In the genomic region with DNA sequence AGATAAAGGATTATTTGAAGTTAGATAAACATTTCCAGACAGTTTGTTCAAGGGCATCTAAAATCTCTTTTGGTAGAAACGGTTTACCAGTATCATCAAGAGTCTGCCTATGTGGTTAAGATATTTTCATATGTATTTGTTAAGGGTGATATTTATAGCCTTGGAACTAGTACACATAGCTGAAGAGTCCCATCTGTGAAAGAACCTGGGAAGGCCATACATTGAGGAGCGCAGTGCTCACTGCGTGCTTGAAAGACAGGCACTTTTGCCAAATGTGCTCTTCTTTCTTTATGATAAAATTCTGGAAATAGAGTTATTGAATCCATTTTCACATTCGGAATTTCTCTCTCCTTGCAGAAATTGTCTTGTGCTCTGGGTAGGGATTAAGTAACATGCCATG, we compare ENCODE assay signal across 11 cellular contexts. TPM values are rescaled to one million over a fixed set of nuclear protein-coding genes. Genes with fewer than 3 reads are reported as not detected.
DNase-seq lines count a peak whose midpoint lies in the region; ATAC-seq and TF ChIP-seq lines count a peak whose summit lies in the region.
"Had no signal": no experiment of that assay in that cellular context is flagged by ENCODE, and none has a peak within 500 bp of the region (broad histone marks: within the 10 kb centered on the region; RNA-seq: fewer than 3 reads in every experiment).

No MANE protein-coding gene starts in this region.

- peaks cover 13% of the 10 kb centered on the region for H3K36me3 Mint-ChIP-seq in activated naive CD4-positive, alpha-beta T cell treated with anti-CD3 and anti-CD28 coated beads, Interleukin-2, amount 10 ng/mL, durations not matched to agents 7 days and 5 days
- H3K36me3 Mint-ChIP-seq in activated B cell treated with CpG ODN at 0.5 μM for 24 hours (ENCODE audit: low read depth) (peaks cover 2% of the 10 kb centered on the region), endothelial cell (ENCODE audit: low read depth, unreplicated experiment) (no peaks in the 10 kb centered on the region)

- peaks cover 53% of the 10 kb centered on the region for H3K4me1 Mint-ChIP-seq in activated naive CD4-positive, alpha-beta T cell treated with anti-CD3 and anti-CD28 coated beads, Interleukin-2, amount 10 ng/mL, durations not matched to agents 7 days and 5 days
- H3K4me1 Mint-ChIP-seq in activated B cell treated with CpG ODN at 0.5 μM for 24 hours (peaks cover 63% of the 10 kb centered on the region), endothelial cell (ENCODE audit: unreplicated experiment) (no peaks in the 10 kb centered on the region)

- POLR2A ChIA-PET in activated B cell treated with CpG ODN at 0.5 μM for 24 hours (lab: Charles Lee), result interaction anchor here (0.6 to 5.8 kb wide), 4 partner anchors 12 to 176 kb away, joined by 3 to 34 read pairs (median 11); partner anchors contain the start of gene METTL9

- peak overlapping the region; percentile 95 for H3K27ac Mint-ChIP-seq in activated naive CD4-positive, alpha-beta T cell treated with anti-CD3 and anti-CD28 coated beads, Interleukin-2, amount 10 ng/mL, durations not matched to agents 7 days and 5 days
- H3K27ac Mint-ChIP-seq in activated B cell treated with CpG ODN at 0.5 μM for 24 hours, result peak overlapping the region; percentile 89
- no peak overlapping the region for H3K27ac Mint-ChIP-seq in endothelial cell (ENCODE audit: unreplicated experiment)

- no peak for DNase-seq in activated naive CD4-positive, alpha-beta T cell treated with anti-CD3 and anti-CD28 coated beads, Interleukin-2, amount 10 ng/mL, durations not matched to agents 7 days and 5 days
- DNase-seq in activated naive CD4-positive, alpha-beta T cell treated with Interleukin-2 at 50 U/mL for 16 hours, result no peak
- no peak for DNase-seq in activated B cell treated with CpG ODN at 0.5 μM for 24 hours
- DNase-seq in tibial nerve (ENCODE audit: low spot score in 2 of 2), result no peak
- DNase-seq in LoVo (ENCODE audit: low spot score), result no peak
- no peak for DNase-seq in endothelial cell (ENCODE audit: low spot score)
- DNase-seq: NCI-H146; PC-3; stimulated activated CD4-positive, alpha-beta T cell treated with anti-CD3 and anti-CD28 coated beads, Interleukin-1b, Interleukin-23, amount 100 ng/mL, for 48 hours had no signal

- no peaks in the 10 kb centered on the region for H3K27me3 Mint-ChIP-seq in activated naive CD4-positive, alpha-beta T cell treated with anti-CD3 and anti-CD28 coated beads, Interleukin-2, amount 10 ng/mL, durations not matched to agents 7 days and 5 days
- H3K27me3 Mint-ChIP-seq in activated B cell treated with CpG ODN at 0.5 μM for 24 hours (no peaks in the 10 kb centered on the region), endothelial cell (ENCODE audit: unreplicated experiment) (peaks cover 2% of the 10 kb centered on the region)

- CTCF ChIA-PET in activated naive CD4-positive, alpha-beta T cell treated with anti-CD3 and anti-CD28 coated beads, Interleukin-2, amount 10 ng/mL, durations not matched to agents 7 days and 5 days (lab: Charles Lee), result interaction anchor here (0.7 to 10.8 kb wide), 5 partner anchors 13 to 63 kb away, joined by 3 to 107 read pairs (median 10); no protein-coding TSS in a partner anchor
- CTCF ChIA-PET in activated B cell treated with CpG ODN at 0.5 μM for 24 hours (lab: Charles Lee), result interaction anchor here (1.1 to 12.5 kb wide), 4 partner anchors 11 to 65 kb away, joined by 3 to 98 read pairs (median 4); no protein-coding TSS in a partner anchor

- no peaks in the 10 kb centered on the region for H3K9me3 ChIP-seq in tibial nerve

- H3K36me3 ChIP-seq in tibial nerve, result no peaks in the 10 kb centered on the region

- no peak for ATAC-seq in activated B cell treated with CpG ODN at 0.5 μM for 24 hours (ENCODE audit: low read depth)
- no peak for ATAC-seq in HG03378 (IDR thresholded peaks at IDR 0.05; ENCODE audit: unreplicated experiment)
- ATAC-seq: PC-3 had no signal

- H3K9me3 Mint-ChIP-seq in activated naive CD4-positive, alpha-beta T cell treated with anti-CD3 and anti-CD28 coated beads, Interleukin-2, amount 10 ng/mL, durations not matched to agents 7 days and 5 days, result no peaks in the 10 kb centered on the region
- H3K9me3 Mint-ChIP-seq in activated B cell treated with CpG ODN at 0.5 μM for 24 hours, result no peaks in the 10 kb centered on the region
- no peaks in the 10 kb centered on the region for H3K9me3 Mint-ChIP-seq in endothelial cell (ENCODE audit: unreplicated experiment)

- no peak for TF ChIP-seq EP300 in tibial nerve (IDR thresholded peaks at IDR 0.05)

- 88 to 90% methylated on average over 4 of the region's 4 CpGs for WGBS in tibial nerve, 2 donors

- H3K4me3 ChIP-seq in tibial nerve, result peak overlapping the region in 1 of 4 donors; percentile 0

- TF ChIP-seq CTCF in activated B cell treated with CpG ODN at 0.5 μM for 24 hours (IDR thresholded peaks at IDR 0.05) (no peak), tibial nerve (IDR thresholded peaks at IDR 0.05) (no peak), endothelial cell (IDR thresholded peaks at IDR 0.05; ENCODE audit: unreplicated experiment) (no peak)

- H3K4me1 ChIP-seq in tibial nerve, result peaks cover 0 to 57% (median 11%) of the 10 kb centered on the region in 4 donors

- H3K27ac ChIP-seq in layer of hippocampus (ENCODE audit: low read depth, low read length) (peak overlapping the region; percentile 48), tibial nerve (peak overlapping the region in 3 of 4 donors; percentile 36 to 60 (median 60))

- peak overlapping the region; percentile 73 for H3K4me3 Mint-ChIP-seq in activated naive CD4-positive, alpha-beta T cell treated with anti-CD3 and anti-CD28 coated beads, Interleukin-2, amount 10 ng/mL, durations not matched to agents 7 days and 5 days
- H3K4me3 Mint-ChIP-seq in activated B cell treated with CpG ODN at 0.5 μM for 24 hours (peak overlapping the region; percentile 80), endothelial cell (ENCODE audit: unreplicated experiment) (no peak overlapping the region)

- H3K27me3 ChIP-seq in layer of hippocampus (ENCODE audit: control insufficient read depth, insufficient read depth, low read length) (no peaks in the 10 kb centered on the region), tibial nerve (no peaks in the 10 kb centered on the region)

- intact Hi-C loops in activated B cell treated with CpG ODN at 0.5 μM for 24 hours (cut with micrococcal nuclease), result loop anchor here (1.0 kb wide), 1 partner anchor 45 kb away; the partner anchor contains the start of gene METTL9

- no peak for TF ChIP-seq POLR2A in tibial nerve (IDR thresholded peaks at IDR 0.05)

RNA-seq across cellular contexts. Expression of gene IGSF6, which starts 7.7 kb away (rescaled TPM):
- 0.29 and 0.46 TPM in 2 replicates for total RNA-seq in activated B cell treated with CpG ODN at 0.5 μM for 24 hours
- 1 to 10 TPM in 3 of 4 donors, under 1 TPM in 1; 0.60 to 3.3 (median 1.8) TPM for total RNA-seq in tibial nerve
- total RNA-seq in endothelial cell (ENCODE audit: unreplicated experiment), result not detected

RNA-seq across cellular contexts. Expression of gene OTOA, which starts 19.1 kb away (rescaled TPM):
- total RNA-seq in activated B cell treated with CpG ODN at 0.5 μM for 24 hours (0.42 and 0.60 TPM in 2 replicates), tibial nerve (1 to 10 TPM in 1 of 4 donors, under 1 TPM in 2, not detected in 1; 0.39 to 1.3 (median 0.90) TPM), endothelial cell (ENCODE audit: unreplicated experiment) (not detected)
- total RNA-seq: PC-3 had no signal

RNA-seq across cellular contexts. Expression of gene METTL9, which starts 45.3 kb away (rescaled TPM):
- total RNA-seq in activated B cell treated with CpG ODN at 0.5 μM for 24 hours, result 53.3 and 59.2 TPM in 2 replicates
- total RNA-seq in tibial nerve, result 100 to 1,000 TPM; 160 to 210 (median 177) TPM
- 221 TPM for total RNA-seq in endothelial cell (ENCODE audit: unreplicated experiment)
